10 cellular contexts compared by ENCODE assay signal in the genomic region with DNA sequence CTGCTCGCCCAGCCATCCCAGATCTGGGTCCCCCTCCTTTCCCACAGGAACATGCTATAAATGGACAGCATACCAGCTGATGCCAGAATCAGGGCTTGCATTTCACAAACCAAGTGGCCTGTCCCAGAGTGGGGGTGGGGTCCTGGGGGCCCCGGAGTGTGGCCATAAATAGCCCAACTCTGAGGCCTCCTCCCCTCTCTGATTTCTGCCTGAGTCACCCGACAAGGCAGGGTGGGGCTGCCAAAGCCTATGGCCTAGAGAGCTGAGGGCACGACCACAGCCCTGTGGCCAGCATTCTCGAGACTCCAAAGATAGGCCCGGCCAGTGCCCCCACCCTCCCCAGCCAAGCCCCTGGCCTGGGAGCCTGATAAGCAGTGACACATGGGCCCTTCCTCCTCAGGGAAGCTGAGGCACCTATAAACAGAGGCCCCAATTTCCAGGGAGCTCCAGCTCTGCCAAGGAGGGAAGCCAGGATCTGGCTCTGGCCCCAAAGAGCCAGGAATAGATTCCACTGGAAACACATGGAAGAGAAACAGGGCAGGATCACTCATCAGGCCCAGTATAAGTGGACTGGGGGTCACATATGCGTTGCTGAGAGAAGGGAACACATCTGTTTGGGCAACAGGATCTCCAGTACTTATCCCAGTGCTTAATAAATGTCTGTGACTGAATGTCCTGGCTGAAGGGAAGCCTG. TPM values are rescaled to one million over a fixed set of nuclear protein-coding genes. Genes with fewer than 3 reads are reported as not detected.
DNase-seq lines count a peak whose midpoint lies in the region; ATAC-seq and TF ChIP-seq lines count a peak whose summit lies in the region.
"Had no signal": no experiment of that assay in that cellular context is flagged by ENCODE, and none has a peak within 500 bp of the region (broad histone marks: within the 10 kb centered on the region; RNA-seq: fewer than 3 reads in every experiment).

No MANE protein-coding gene starts in this region.

- H3K4me3 ChIP-seq in dorsolateral prefrontal cortex (no peak overlapping the region), mucosa of stomach (ENCODE audit: low read length) (peak overlapping the region; percentile 26)

- peak; percentile 8 for DNase-seq in NK-92 treated with Interleukin-12 subunit alpha and Interleukin-12 subunit beta, amount 100 ng/mL, for 24 hours (lab: John Stamatoyannopoulos, UW)
- DNase-seq in NK-92 (lab: John Stamatoyannopoulos, UW; ENCODE audit: unreplicated experiment) = no peak
- peak in 1 of 10 donors; percentile 52 for DNase-seq in dorsolateral prefrontal cortex
- no peak for DNase-seq in DMS53 (lab: John Stamatoyannopoulos, UW)
- DNase-seq in C1 segment of cervical spinal cord (lab: John Stamatoyannopoulos, UW) = no peak
- no peak for DNase-seq in NCI-H774 (lab: John Stamatoyannopoulos, UW)
- DNase-seq: 8988T, small intestine had no signal

- peak overlapping the region in 58 of 59 donors; percentile 44 to 90 (median 78) for H3K27ac ChIP-seq in dorsolateral prefrontal cortex

- no peaks in the 10 kb centered on the region for H3K36me3 ChIP-seq in mucosa of stomach (ENCODE audit: control insufficient read depth, insufficient read depth, low read length)

- peaks cover 16% of the 10 kb centered on the region for H3K4me1 ChIP-seq in mucosa of stomach (ENCODE audit: control insufficient read depth, insufficient read depth, low read length)

- H3K27me3 ChIP-seq in dorsolateral prefrontal cortex = no peaks in the 10 kb centered on the region
- H3K27me3 ChIP-seq in mucosa of stomach (ENCODE audit: control insufficient read depth, insufficient read depth, low read length) = no peaks in the 10 kb centered on the region

- TF ChIP-seq CTCF in dorsolateral prefrontal cortex (IDR thresholded peaks at IDR 0.05 in 54 of 56, conservative IDR thresholded peaks at IDR 0.05 in 2 of 56; ENCODE audit: low read depth in 1 of 56, partially characterized antibody in 56 of 56) = no peak

- intact Hi-C loops in dorsolateral prefrontal cortex (cut with DNase I) = no loop called here

- peak overlapping the region; percentile 52 for H3K9ac ChIP-seq in mucosa of stomach (ENCODE audit: low read length)

- H3K9me3 ChIP-seq in mucosa of stomach (ENCODE audit: control insufficient read depth, low read length) = no peaks in the 10 kb centered on the region

- no peak for ATAC-seq in GM21737 (IDR thresholded peaks at IDR 0.05; ENCODE audit: unreplicated experiment)

RNA-seq across cellular contexts. Expression of gene SNTA1, which starts 20.3 kb away (rescaled TPM):
- total RNA-seq in dorsolateral prefrontal cortex = 100 to 1,000 TPM in 12 of 120 experiments, 10 to 100 TPM in 108; 35.4 to 180 (median 77.4) TPM

RNA-seq across cellular contexts. Expression of gene CDK5RAP1, which starts 22.0 kb away (rescaled TPM):
- total RNA-seq in dorsolateral prefrontal cortex = 10 to 100 TPM; 30.0 to 60.3 (median 42.9) TPM
